In the genomic region with DNA sequence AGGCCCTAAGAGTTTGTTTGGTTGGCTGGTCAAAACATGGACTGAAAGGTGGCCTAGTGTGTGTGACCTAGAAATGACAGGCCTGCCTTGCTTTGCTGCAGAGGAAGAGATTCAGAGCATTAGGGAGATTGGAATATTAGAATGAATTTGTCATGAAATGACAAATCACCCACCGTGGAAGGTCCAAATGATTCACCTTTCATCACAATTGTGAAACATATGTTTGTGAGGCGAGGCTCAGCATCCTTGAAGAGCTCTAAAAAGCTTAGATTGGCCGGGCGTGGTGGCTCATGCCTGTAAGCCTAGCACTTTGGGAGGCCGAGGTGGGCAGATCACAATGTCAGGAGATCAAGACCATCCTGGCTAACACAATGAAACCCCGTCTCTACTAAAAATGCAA, we compare ENCODE assay signal across 16 cellular contexts. TPM values are rescaled to one million over a fixed set of nuclear protein-coding genes. Genes with fewer than 3 reads are reported as not detected.
DNase-seq lines count a peak whose midpoint lies in the region; ATAC-seq, FAIRE-seq and TF ChIP-seq lines count a peak whose summit lies in the region.
"Had no signal": no experiment of that assay in that cellular context is flagged by ENCODE, and none has a peak within 500 bp of the region (broad histone marks: within the 10 kb centered on the region; RNA-seq: fewer than 3 reads in every experiment).

No MANE protein-coding gene starts in this region.

- H3K36me3 Mint-ChIP-seq in activated naive CD4-positive, alpha-beta T cell treated with anti-CD3 and anti-CD28 coated beads, Interleukin-2, amount 50 U/mL, for 72 hours = no peaks in the 10 kb centered on the region
- H3K36me3 Mint-ChIP-seq: CD14-positive monocyte; CD8-positive, alpha-beta T cell had no signal

- H3K27ac Mint-ChIP-seq in activated naive CD4-positive, alpha-beta T cell treated with anti-CD3 and anti-CD28 coated beads, Interleukin-2, amount 50 U/mL, for 72 hours = no peak overlapping the region
- H3K27ac Mint-ChIP-seq: B cell; CD14-positive monocyte; CD8-positive, alpha-beta T cell had no signal

- ATAC-seq in activated naive CD4-positive, alpha-beta T cell treated with anti-CD3 and anti-CD28 coated beads, Interleukin-2, amount 50 U/mL, for 72 hours = no peak
- no peak for ATAC-seq in GM21367 (IDR thresholded peaks at IDR 0.05; ENCODE audit: unreplicated experiment)
- ATAC-seq: CD8-positive, alpha-beta T cell had no signal

- no peak for TF ChIP-seq CTCF in bronchial epithelial cell (IDR thresholded peaks at IDR 0.05; ENCODE audit: insufficient read depth, low read length, severe bottlenecking)
- TF ChIP-seq CTCF in fibroblast of mammary gland (conservative IDR thresholded peaks at IDR 0.05; ENCODE audit: control insufficient read depth, insufficient read depth, low read depth, low read length) = no peak

- no peaks in the 10 kb centered on the region for H3K27me3 ChIP-seq in bronchial epithelial cell (ENCODE audit: control insufficient read depth, insufficient read depth, low read length)

- FAIRE-seq in bronchial epithelial cell (lab: Jason Lieb, UNC) = no peak
- FAIRE-seq: A204.1 had no signal

- no peaks in the 10 kb centered on the region for H3K9me3 Mint-ChIP-seq in activated naive CD4-positive, alpha-beta T cell treated with anti-CD3 and anti-CD28 coated beads, Interleukin-2, amount 50 U/mL, for 72 hours
- H3K9me3 Mint-ChIP-seq: CD8-positive, alpha-beta T cell had no signal

- DNase-seq in H4 (ENCODE audit: low spot score) = peak; percentile 1
- DNase-seq in RKO (ENCODE audit: low spot score) = peak; percentile 12
- DNase-seq in bronchial epithelial cell (ENCODE audit: low read depth) = peak; percentile 86
- DNase-seq in fibroblast of mammary gland (ENCODE audit: low read depth) = peak; percentile 19
- DNase-seq in HK-2 (ENCODE audit: unreplicated experiment) = no peak
- DNase-seq in activated naive CD4-positive, alpha-beta T cell treated with anti-CD3 and anti-CD28 coated beads, Interleukin-2, amount 50 U/mL, for 72 hours (ENCODE audit: low spot score in 2 of 2) = no peak
- no peak for DNase-seq in activated CD4-positive, alpha-beta T cell treated with anti-CD3 and anti-CD28 coated beads for 4 hours
- DNase-seq: CD8-positive, alpha-beta T cell; COR-L47; DND-41; GF-D8; H7 had no signal

- H3K36me3 ChIP-seq in bronchial epithelial cell (ENCODE audit: control insufficient read depth, insufficient read depth, low read length) = no peaks in the 10 kb centered on the region

- H3K4me3 ChIP-seq in bronchial epithelial cell (ENCODE audit: low read depth, low read length) (no peak overlapping the region), fibroblast of mammary gland (ENCODE audit: control insufficient read depth, low read depth, low read length) (no peak overlapping the region)

RNA-seq across cellular contexts. Expression of gene LCE1B, which starts 5.5 kb away (rescaled TPM):
- not detected in 2 replicates for total RNA-seq in H4 (2014; rRNA removed; shearing (Covaris generic))
- total RNA-seq in bronchial epithelial cell = not detected in 2 replicates
- total RNA-seq in activated naive CD4-positive, alpha-beta T cell treated with anti-CD3 and anti-CD28 coated beads, Interleukin-2, amount 50 U/mL, for 72 hours = not detected
- total RNA-seq: B cell; CD8-positive, alpha-beta T cell; H7 had no signal

RNA-seq across cellular contexts. Expression of gene LCE1A, which starts 10.0 kb away (rescaled TPM):
- total RNA-seq in H4 (2014; rRNA removed; shearing (Covaris generic)) = not detected in 2 replicates
- not detected in 2 replicates for total RNA-seq in bronchial epithelial cell
- total RNA-seq in activated naive CD4-positive, alpha-beta T cell treated with anti-CD3 and anti-CD28 coated beads, Interleukin-2, amount 50 U/mL, for 72 hours = not detected
- total RNA-seq: B cell; CD8-positive, alpha-beta T cell; H7 had no signal

RNA-seq across cellular contexts. Expression of gene LCE1C, which starts 10.9 kb away (rescaled TPM):
- not detected in 2 replicates for total RNA-seq in H4 (2014; rRNA removed; shearing (Covaris generic))
- total RNA-seq in bronchial epithelial cell = 0.26 TPM in 1 of 2 replicates, not detected in the other
- total RNA-seq in activated naive CD4-positive, alpha-beta T cell treated with anti-CD3 and anti-CD28 coated beads, Interleukin-2, amount 50 U/mL, for 72 hours = not detected
- total RNA-seq: B cell; CD8-positive, alpha-beta T cell; H7 had no signal

RNA-seq across cellular contexts. Expression of gene LCE1D, which starts 20.8 kb away (rescaled TPM):
- total RNA-seq in H4 (2014; rRNA removed; shearing (Covaris generic)) = not detected in 2 replicates
- total RNA-seq in bronchial epithelial cell = not detected in 2 replicates
- total RNA-seq in activated naive CD4-positive, alpha-beta T cell treated with anti-CD3 and anti-CD28 coated beads, Interleukin-2, amount 50 U/mL, for 72 hours = not detected
- total RNA-seq: B cell; CD8-positive, alpha-beta T cell; H7 had no signal

RNA-seq across cellular contexts. Expression of gene LCE6A, which starts 25.3 kb away (rescaled TPM):
- total RNA-seq in H4 (2014; rRNA removed; shearing (Covaris generic)) = not detected in 2 replicates
- not detected in 2 replicates for total RNA-seq in bronchial epithelial cell
- total RNA-seq in activated naive CD4-positive, alpha-beta T cell treated with anti-CD3 and anti-CD28 coated beads, Interleukin-2, amount 50 U/mL, for 72 hours = not detected
- total RNA-seq: B cell; CD8-positive, alpha-beta T cell; H7 had no signal

Comparison
In these comparisons a context has a peak if more than half of its experiments do, and no peak if none do; other contexts are left out.
1. DNase-seq: peak in H4 (single experiment), RKO (single experiment), bronchial epithelial cell (single experiment) and fibroblast of mammary gland (single experiment); none in HK-2 (single experiment), activated naive CD4-positive, alpha-beta T cell treated with anti-CD3 and anti-CD28 coated beads, Interleukin-2, amount 50 U/mL, for 72 hours (0 of 2) and activated CD4-positive, alpha-beta T cell treated with anti-CD3 and anti-CD28 coated beads for 4 hours (0 of 2).